16 cellular contexts compared by ENCODE assay signal in the genomic region with DNA sequence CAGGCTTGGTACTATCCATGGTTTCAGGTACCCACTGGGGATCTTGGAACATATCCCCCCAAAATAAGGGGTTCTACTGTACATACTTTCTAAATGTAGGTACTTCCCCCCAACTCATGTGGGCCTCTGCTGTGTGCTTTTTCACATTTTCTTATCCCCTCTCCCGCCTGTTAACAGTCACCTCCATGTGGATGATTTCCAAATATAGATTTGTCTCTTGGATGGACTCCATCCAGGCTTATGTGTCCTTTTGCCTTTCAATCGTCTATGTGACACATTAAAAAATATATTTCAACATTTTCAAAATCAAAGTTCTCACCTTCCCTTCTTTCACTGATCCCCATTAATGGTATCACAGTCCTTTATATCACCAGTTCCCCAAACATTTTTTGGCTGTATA. TPM values are rescaled to one million over a fixed set of nuclear protein-coding genes. Genes with fewer than 3 reads are reported as not detected.
DNase-seq lines count a peak whose midpoint lies in the region; ATAC-seq, FAIRE-seq and TF ChIP-seq lines count a peak whose summit lies in the region.
"Had no signal": no experiment of that assay in that cellular context is flagged by ENCODE, and none has a peak within 500 bp of the region (broad histone marks: within the 10 kb centered on the region; RNA-seq: fewer than 3 reads in every experiment).

No MANE protein-coding gene starts in this region.

- no peaks in the 10 kb centered on the region for H3K4me1 Mint-ChIP-seq in stimulated activated naive B cell treated with anti-CD40 and anti-IgM and Interleukin-4, amounts not matched to agents 10 μg/mL and 1 μg/mL and 100 μg/mL, for 72 hours
- H3K4me1 Mint-ChIP-seq: CD4-positive, alpha-beta memory T cell had no signal

- H3K36me3 ChIP-seq in GM23248 (ENCODE audit: low read depth) (no peaks in the 10 kb centered on the region), brain microvascular endothelial cell (replicated peaks) (no peaks in the 10 kb centered on the region), psoas muscle (ENCODE audit: insufficient read depth in 1 of 2, low read depth in 1 of 2) (no peaks in the 10 kb centered on the region)

- H3K27me3 Mint-ChIP-seq in stimulated activated naive B cell treated with anti-CD40 and anti-IgM and Interleukin-4, amounts not matched to agents 10 μg/mL and 1 μg/mL and 100 μg/mL, for 72 hours, result no peaks in the 10 kb centered on the region

- H3K27me3 ChIP-seq in GM23248 (replicated peaks; ENCODE audit: insufficient read depth) (no peaks in the 10 kb centered on the region), brain microvascular endothelial cell (replicated peaks) (no peaks in the 10 kb centered on the region), psoas muscle (ENCODE audit: insufficient read depth in 3 of 3, low read length in 2 of 3) (no peaks in the 10 kb centered on the region)

- POLR2A ChIA-PET in A549 (lab: Yijun Ruan, JAX), result no interaction called here

- intact Hi-C loops in psoas muscle (cut with DNase I), result no loop called here

- 65% methylated on average over 2 of the region's 2 CpGs for WGBS in A549 (ENCODE audit: missing lambda C conversion rate)
- 91 to 96% methylated on average over 2 of the region's 2 CpGs for WGBS in GM23248 (ENCODE audit: low coverage in 1 of 2, low lambda C conversion rate in 2 of 2, missing lambda C conversion rate in 2 of 2), 2 experiments
- 26 to 57% (median 43%) methylated on average over 2 of the region's 2 CpGs for WGBS in psoas muscle, 3 donors

- TF ChIP-seq CTCF in A549 (IDR thresholded peaks at IDR 0.05) (no peak), brain microvascular endothelial cell (IDR thresholded peaks at IDR 0.05; ENCODE audit: low read depth, low read length, missing control alignments) (no peak), psoas muscle (IDR thresholded peaks at IDR 0.05) (no peak)

- in situ Hi-C loops in GM23248 (cut with MboI), result no loop called here
- in situ Hi-C loops in brain microvascular endothelial cell (cut with HindIII; ENCODE audit: low pct_ligation_motif_present, low sequenced_read_pairs), result no loop called here

- TF ChIP-seq RAD21 in A549 (conservative IDR thresholded peaks at IDR 0.05 in 1 of 2, IDR thresholded peaks at IDR 0.05 in 1 of 2), result no peak

- no peak overlapping the region for H3K27ac Mint-ChIP-seq in stimulated activated naive B cell treated with anti-CD40 and anti-IgM and Interleukin-4, amounts not matched to agents 10 μg/mL and 1 μg/mL and 100 μg/mL, for 72 hours
- H3K27ac Mint-ChIP-seq: CD4-positive, alpha-beta memory T cell; H9 had no signal

- peaks cover 39% of the 10 kb centered on the region for H3K4me1 ChIP-seq in A549
- peaks cover 41% of the 10 kb centered on the region for H3K4me1 ChIP-seq in GM23248 (ENCODE audit: insufficient read depth)
- H3K4me1 ChIP-seq in psoas muscle, result peaks cover 67% of the 10 kb centered on the region

- H4K20me1 ChIP-seq in GM23248 (ENCODE audit: insufficient read depth), result no peaks in the 10 kb centered on the region

- no peak overlapping the region for H3K4me3 ChIP-seq in A549
- H3K4me3 ChIP-seq in GM23248, result no peak overlapping the region
- no peak overlapping the region for H3K4me3 ChIP-seq in brain microvascular endothelial cell (ENCODE audit: low read depth, low read length)
- no peak overlapping the region for H3K4me3 ChIP-seq in psoas muscle

- H3K9me3 ChIP-seq in A549, result no peaks in the 10 kb centered on the region
- no peaks in the 10 kb centered on the region for H3K9me3 ChIP-seq in GM23248 (ENCODE audit: low read depth)
- H3K9me3 ChIP-seq in psoas muscle, result no peaks in the 10 kb centered on the region

- no peaks in the 10 kb centered on the region for H3K9me3 Mint-ChIP-seq in stimulated activated naive B cell treated with anti-CD40 and anti-IgM and Interleukin-4, amounts not matched to agents 10 μg/mL and 1 μg/mL and 100 μg/mL, for 72 hours
- H3K9me3 Mint-ChIP-seq: H9 had no signal

- no peak overlapping the region for H3K4me3 Mint-ChIP-seq in stimulated activated naive B cell treated with anti-CD40 and anti-IgM and Interleukin-4, amounts not matched to agents 10 μg/mL and 1 μg/mL and 100 μg/mL, for 72 hours
- H3K4me3 Mint-ChIP-seq: CD4-positive, alpha-beta memory T cell; H9 had no signal

- peaks cover 49% of the 10 kb centered on the region for H3F3A ChIP-seq in GM23248 (ENCODE audit: insufficient read depth)

- H3K9ac ChIP-seq in GM23248, result no peak overlapping the region

- H3K27ac ChIP-seq in A549, result peak overlapping the region in 1 of 2 experiments; percentile 40; a peak in 2 of 6 replicates
- H3K27ac ChIP-seq in GM23248, result 0 out of 2 replicates have a peak overlapping the region, but pooled peaks have one; percentile 18
- H3K27ac ChIP-seq in brain microvascular endothelial cell, result peak overlapping the region; percentile 57
- peak overlapping the region; percentile 41 for H3K27ac ChIP-seq in psoas muscle
- H3K27ac ChIP-seq: C4-2B had no signal

- ATAC-seq in A549, result no peak
- ATAC-seq in psoas muscle, result peak in 1 of 4 donors; percentile 21
- no peak for ATAC-seq in stimulated activated naive B cell treated with anti-CD40 and anti-IgM and Interleukin-4, amounts not matched to agents 10 μg/mL and 1 μg/mL and 100 μg/mL, for 72 hours (replicated peaks)

- no peak for TF ChIP-seq EP300 in A549 (IDR thresholded peaks at IDR 0.05)

- H3K9me2 ChIP-seq in GM23248 (ENCODE audit: insufficient read depth), result no peaks in the 10 kb centered on the region

- H3K4me2 ChIP-seq in A549, result peak overlapping the region; percentile 32; the same call in 1 of the 3 replicates
- H3K4me2 ChIP-seq in GM23248 (ENCODE audit: unreplicated experiment), result no peak overlapping the region

- no peak for TF ChIP-seq POLR2A in A549 (IDR thresholded peaks at IDR 0.05; ENCODE audit: low read length)

- H3K79me2 ChIP-seq in GM23248 (ENCODE audit: insufficient read depth), result 0 out of 2 replicates have a peak, but pooled peaks cover 5% of the 10 kb centered on the region

- no peak for FAIRE-seq in A549 (lab: Jason Lieb, UNC)
- FAIRE-seq: GM12892, GM18507, H1 had no signal

- CTCF ChIA-PET in A549 (lab: Yijun Ruan, JAX), result no interaction called here

- no peak overlapping the region for H2AFZ ChIP-seq in GM23248

- DNase-seq in A549 (ENCODE audit: low read depth in 1 of 2, low spot score in 1 of 2), result no peak
- DNase-seq in GM23248, result no peak
- no peak for DNase-seq in brain microvascular endothelial cell
- DNase-seq in psoas muscle, result no peak
- DNase-seq in GOT3 (lab: John Stamatoyannopoulos, UW), result no peak
- DNase-seq in stimulated activated naive B cell treated with anti-CD40 and anti-IgM and Interleukin-4, amounts not matched to agents 10 μg/mL and 1 μg/mL and 100 μg/mL, for 72 hours, result no peak
- DNase-seq: AML-193; CD4-positive, alpha-beta memory T cell; DMS153; DMS79; GDM1; H9 had no signal

- no peaks in the 10 kb centered on the region for H3K36me3 Mint-ChIP-seq in stimulated activated naive B cell treated with anti-CD40 and anti-IgM and Interleukin-4, amounts not matched to agents 10 μg/mL and 1 μg/mL and 100 μg/mL, for 72 hours
- H3K36me3 Mint-ChIP-seq: CD4-positive, alpha-beta memory T cell had no signal

TF ChIP-seq in A549, 52 proteins besides CTCF, POLR2A, EP300 and RAD21:
- no peak for TF ChIP-seq RNF2 (IDR thresholded peaks at IDR 0.05; ENCODE audit: borderline replicate concordance, low read depth)
- no peak for TF ChIP-seq HEYL (CRISPR knock-in tag; IDR thresholded peaks at IDR 0.05)
- TF ChIP-seq ZNF302 (CRISPR knock-in tag; IDR thresholded peaks at IDR 0.05), result no peak
- TF ChIP-seq MYC (IDR thresholded peaks at IDR 0.05; ENCODE audit: borderline replicate concordance, low read length), result no peak
- no peak for TF ChIP-seq ZSCAN20 (CRISPR knock-in tag; IDR thresholded peaks at IDR 0.05)
- no peak for TF ChIP-seq FOXS1 (CRISPR knock-in tag; IDR thresholded peaks at IDR 0.05)
- no peak for TF ChIP-seq EHF (CRISPR knock-in tag; IDR thresholded peaks at IDR 0.05)
TF ChIP-seq in A549: peak in this region for 0.

RNA-seq across cellular contexts. Expression of gene OSBPL6, which starts 44.4 kb away (rescaled TPM):
- polyA plus RNA-seq in A549 (2011; rRNA removed), result 8.1 and 8.2 TPM in 2 replicates
- polyA plus RNA-seq in A549 (2012; cell fraction: cytosol; rRNA removed), result 2.8 and 3.0 TPM in 2 replicates
- 2.3 and 3.3 TPM in 2 replicates for polyA plus RNA-seq in A549 (2012; cell fraction: nucleus; rRNA removed)
- polyA plus RNA-seq in A549 (2017; fragmentation: RNase III; extraction: RNeasy Plus Mini Kit Qiagen cat#74134 plus additional on column Dnase treatment), result 2.9 to 3.5 TPM (median 3.0 TPM) in 3 replicates
- polyA minus RNA-seq in A549 (2011; rRNA and poly(A)+ RNA removed), result 4.8 and 5.7 TPM in 2 replicates
- 6.3 and 8.9 TPM in 2 replicates for total RNA-seq in GM23248 (2014; rRNA removed; shearing (Covaris generic))
- polyA plus RNA-seq in GM23248 (2016; fragmentation: Nextera tagmentation; extraction: Ambion mirVana), result 10.6 and 11.8 TPM in 2 replicates
- 100 to 1,000 TPM in 1 of 4 donors, 10 to 100 TPM in 3; 29.8 to 147 (median 44.4) TPM for total RNA-seq in psoas muscle
- polyA plus RNA-seq in psoas muscle, result 10 to 100 TPM; 11.4 to 36.4 (median 18.2) TPM
